31 cellular contexts compared by ENCODE assay signal in genomic region chr13:113461022-113461751, GRCh38.
"Had no signal": no experiment of that assay in that cellular context is flagged by ENCODE, and none has a peak within 500 bp of the region (broad histone marks: within the 10 kb centered on the region; RNA-seq: fewer than 3 reads in every experiment).

No MANE protein-coding gene starts in this region.

- H3K27ac Mint-ChIP-seq: activated CD4-positive, alpha-beta memory T cell treated with anti-CD3 and anti-CD28 coated beads for 36 hours; activated CD4-positive, alpha-beta T cell treated with anti-CD3 and anti-CD28 coated beads, Interleukin-2, amount 10 ng/mL, durations not matched to agents 24 days and 14 days; activated naive CD4-positive, alpha-beta T cell treated with anti-CD3 and anti-CD28 coated beads, Interleukin-2, amount 10 ng/mL, durations not matched to agents 7 days and 5 days; activated naive CD8-positive, alpha-beta T cell treated with anti-CD3 and anti-CD28 coated beads, Interleukin-2, amount 10 ng/mL, durations not matched to agents 7 days and 5 days; activated T-cell treated with anti-CD3 and anti-CD28 coated beads, Interleukin-2, amount 50 U/mL, for 24 hours; endodermal cell; memory B cell; naive thymus-derived CD8-positive, alpha-beta T cell; stimulated activated effector memory CD8-positive, alpha-beta T cell treated with anti-CD3 and anti-CD28 coated beads, Interleukin-12 subunit alpha, Interleukin-12 subunit beta, amount 100 ng/mL, for 72 hours; stimulated activated naive CD8-positive, alpha-beta T cell treated with anti-CD3 and anti-CD28 coated beads, Interleukin-15, Interleukin-2, amounts not matched to agents 100 ng/mL and 50 ng/mL, for 24 hours; T-helper 17 cell had no signal

- ATAC-seq: activated CD4-positive, CD25-positive, alpha-beta regulatory T cell treated with anti-CD3 and anti-CD28 coated beads, Interleukin-2, amount 50 U/mL, for 24 hours; esophagus mucosa; left colon; naive thymus-derived CD8-positive, alpha-beta T cell; sciatic nerve; SK-N-SH treated with all-trans-retinoic acid at 6 μM for 48 hours; stimulated activated effector memory CD8-positive, alpha-beta T cell treated with anti-CD3 and anti-CD28 coated beads, Interleukin-12 subunit alpha, Interleukin-12 subunit beta, amount 100 ng/mL, for 72 hours; T-helper 17 cell had no signal

- H3K27me3 Mint-ChIP-seq: activated CD4-positive, alpha-beta memory T cell treated with anti-CD3 and anti-CD28 coated beads for 36 hours; activated CD4-positive, alpha-beta T cell treated with anti-CD3 and anti-CD28 coated beads, Interleukin-2, amount 10 ng/mL, durations not matched to agents 24 days and 14 days; activated naive CD4-positive, alpha-beta T cell treated with anti-CD3 and anti-CD28 coated beads, Interleukin-2, amount 10 ng/mL, durations not matched to agents 7 days and 5 days; activated naive CD8-positive, alpha-beta T cell treated with anti-CD3 and anti-CD28 coated beads, Interleukin-2, amount 10 ng/mL, durations not matched to agents 7 days and 5 days; activated T-cell treated with anti-CD3 and anti-CD28 coated beads, Interleukin-2, amount 50 U/mL, for 24 hours; brain; memory B cell; naive thymus-derived CD8-positive, alpha-beta T cell; stimulated activated naive CD8-positive, alpha-beta T cell treated with anti-CD3 and anti-CD28 coated beads, Interleukin-15, Interleukin-2, amounts not matched to agents 100 ng/mL and 50 ng/mL, for 24 hours; T-helper 17 cell had no signal

- H3K4me1 Mint-ChIP-seq: activated naive CD8-positive, alpha-beta T cell treated with anti-CD3 and anti-CD28 coated beads, Interleukin-2, amount 10 ng/mL, durations not matched to agents 7 days and 5 days; memory B cell; neural crest cell; stimulated activated effector memory CD8-positive, alpha-beta T cell treated with anti-CD3 and anti-CD28 coated beads, Interleukin-12 subunit alpha, Interleukin-12 subunit beta, amount 100 ng/mL, for 72 hours had no signal

- H3K36me3 Mint-ChIP-seq: activated naive CD8-positive, alpha-beta T cell treated with anti-CD3 and anti-CD28 coated beads, Interleukin-2, amount 10 ng/mL, durations not matched to agents 7 days and 5 days had no signal

- H3K4me1 ChIP-seq: ascending aorta, thyroid gland had no signal

- H3K4me3 Mint-ChIP-seq: activated CD4-positive, alpha-beta memory T cell treated with anti-CD3 and anti-CD28 coated beads for 36 hours; activated CD4-positive, alpha-beta T cell treated with anti-CD3 and anti-CD28 coated beads, Interleukin-2, amount 10 ng/mL, durations not matched to agents 24 days and 14 days; activated naive CD4-positive, alpha-beta T cell treated with anti-CD3 and anti-CD28 coated beads, Interleukin-2, amount 10 ng/mL, durations not matched to agents 7 days and 5 days; activated naive CD8-positive, alpha-beta T cell treated with anti-CD3 and anti-CD28 coated beads, Interleukin-2, amount 10 ng/mL, durations not matched to agents 7 days and 5 days; activated T-cell treated with anti-CD3 and anti-CD28 coated beads, Interleukin-2, amount 50 U/mL, for 24 hours; brain; endodermal cell; memory B cell; naive thymus-derived CD8-positive, alpha-beta T cell; neural crest cell; stimulated activated effector memory CD8-positive, alpha-beta T cell treated with anti-CD3 and anti-CD28 coated beads, Interleukin-12 subunit alpha, Interleukin-12 subunit beta, amount 100 ng/mL, for 72 hours; stimulated activated naive CD8-positive, alpha-beta T cell treated with anti-CD3 and anti-CD28 coated beads, Interleukin-15, Interleukin-2, amounts not matched to agents 100 ng/mL and 50 ng/mL, for 24 hours; T-helper 17 cell had no signal

- H3K9me3 ChIP-seq: ascending aorta, thyroid gland had no signal

- H3K4me3 ChIP-seq: ascending aorta, skin epidermis, thyroid gland had no signal

- H3K27me3 ChIP-seq: ascending aorta, thyroid gland had no signal

- DNase-seq: activated CD4-positive, alpha-beta memory T cell treated with anti-CD3 and anti-CD28 coated beads for 36 hours; activated CD4-positive, alpha-beta T cell treated with anti-CD3 and anti-CD28 coated beads, Interleukin-2, amount 10 ng/mL, durations not matched to agents 24 days and 14 days; activated CD8-positive, alpha-beta memory T cell treated with anti-CD3 and anti-CD28 coated beads, Interleukin-2, amount 50 U/mL, for 48 hours; activated gamma-delta T cell; activated naive CD4-positive, alpha-beta T cell treated with anti-CD3 and anti-CD28 coated beads, Interleukin-2, amount 10 ng/mL, durations not matched to agents 7 days and 5 days; activated naive CD8-positive, alpha-beta T cell treated with anti-CD3 and anti-CD28 coated beads, Interleukin-2, amount 10 ng/mL, durations not matched to agents 7 days and 5 days; activated T-cell treated with anti-CD3 and anti-CD28 coated beads, Interleukin-2, amount 50 U/mL, for 24 hours; caudate nucleus; cortex of kidney; endodermal cell; foreskin fibroblast; left colon; midbrain; naive thymus-derived CD8-positive, alpha-beta T cell; occipital lobe; stimulated activated CD4-positive, alpha-beta T cell treated with anti-CD3 and anti-CD28 coated beads, Interleukin-4, amount 100 ng/mL, for 24 hours; T-helper 17 cell; T1000; thyroid gland had no signal

- H3K27ac ChIP-seq: ascending aorta, skin epidermis, thyroid gland, WERI-Rb-1 had no signal

- H3K9me3 Mint-ChIP-seq: activated CD4-positive, alpha-beta memory T cell treated with anti-CD3 and anti-CD28 coated beads for 36 hours; activated CD4-positive, alpha-beta T cell treated with anti-CD3 and anti-CD28 coated beads, Interleukin-2, amount 10 ng/mL, durations not matched to agents 24 days and 14 days; activated naive CD4-positive, alpha-beta T cell treated with anti-CD3 and anti-CD28 coated beads, Interleukin-2, amount 10 ng/mL, durations not matched to agents 7 days and 5 days; activated naive CD8-positive, alpha-beta T cell treated with anti-CD3 and anti-CD28 coated beads, Interleukin-2, amount 10 ng/mL, durations not matched to agents 7 days and 5 days; activated T-cell treated with anti-CD3 and anti-CD28 coated beads, Interleukin-2, amount 50 U/mL, for 24 hours; brain; endodermal cell; memory B cell; naive thymus-derived CD8-positive, alpha-beta T cell; neural crest cell; stimulated activated effector memory CD8-positive, alpha-beta T cell treated with anti-CD3 and anti-CD28 coated beads, Interleukin-12 subunit alpha, Interleukin-12 subunit beta, amount 100 ng/mL, for 72 hours; stimulated activated naive CD8-positive, alpha-beta T cell treated with anti-CD3 and anti-CD28 coated beads, Interleukin-15, Interleukin-2, amounts not matched to agents 100 ng/mL and 50 ng/mL, for 24 hours had no signal
